29 cellular contexts compared by ENCODE assay signal in the genomic region with DNA sequence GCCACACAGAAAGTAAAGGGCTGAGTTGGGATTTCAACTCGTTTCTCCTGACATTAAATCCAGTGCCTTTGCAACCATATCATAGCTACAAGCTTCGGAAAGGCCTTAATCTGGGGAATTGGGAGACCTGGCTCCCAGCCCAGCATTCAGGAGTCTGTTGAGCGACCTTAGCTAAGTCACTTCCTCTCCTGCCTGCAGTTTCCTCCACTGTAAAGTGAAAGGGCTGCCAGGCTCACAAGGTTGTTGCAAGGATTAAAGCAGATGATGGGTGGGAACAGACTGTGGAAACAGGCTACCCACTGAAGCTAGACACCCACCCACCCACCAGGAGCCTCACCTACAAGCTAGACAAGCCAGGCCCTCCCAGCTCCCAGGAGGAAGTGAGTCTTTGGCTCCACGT. TPM values are rescaled to one million over a fixed set of nuclear protein-coding genes. Genes with fewer than 3 reads are reported as not detected.
DNase-seq lines count a peak whose midpoint lies in the region; ATAC-seq, FAIRE-seq and TF ChIP-seq lines count a peak whose summit lies in the region.
"Had no signal": no experiment of that assay in that cellular context is flagged by ENCODE, and none has a peak within 500 bp of the region (broad histone marks: within the 10 kb centered on the region; RNA-seq: fewer than 3 reads in every experiment).

No MANE protein-coding gene starts in this region.

- H3K9me3 ChIP-seq in HEK293 (ENCODE audit: control insufficient read depth, insufficient read depth, low read depth, low read length) = no peaks in the 10 kb centered on the region
- H3K9me3 ChIP-seq in PC-3 (ENCODE audit: low read length) = no peaks in the 10 kb centered on the region
- no peaks in the 10 kb centered on the region for H3K9me3 ChIP-seq in duodenal mucosa (ENCODE audit: control insufficient read depth in 1 of 2, low read length in 2 of 2)
- H3K9me3 ChIP-seq in mucosa of stomach (ENCODE audit: control insufficient read depth, low read length) = no peaks in the 10 kb centered on the region
- H3K9me3 ChIP-seq in small intestine (ENCODE audit: control insufficient read depth, low read depth) = no peaks in the 10 kb centered on the region

- H3K9me3 Mint-ChIP-seq in activated T-cell treated with anti-CD3 and anti-CD28 coated beads, Interleukin-2, amount 50 U/mL, for 72 hours = no peaks in the 10 kb centered on the region
- H3K9me3 Mint-ChIP-seq: activated CD4-positive, alpha-beta memory T cell treated with anti-CD3 and anti-CD28 coated beads for 36 hours; CD4-positive, alpha-beta memory T cell; nephron had no signal

- POLR2A ChIA-PET in HEK293 (lab: Yijun Ruan, JAX) = no interaction called here
- POLR2A ChIA-PET in PC-3 (lab: Charles Lee; ENCODE audit: unreplicated experiment) = no interaction called here

- H3K27me3 Mint-ChIP-seq in activated T-cell treated with anti-CD3 and anti-CD28 coated beads, Interleukin-2, amount 50 U/mL, for 72 hours (ENCODE audit: low read depth) = peaks cover 17% of the 10 kb centered on the region

- H3K9me2 ChIP-seq in PC-3 (replicated peaks; ENCODE audit: low read length) = no peaks in the 10 kb centered on the region

- H3K4me1 ChIP-seq in HEK293 (ENCODE audit: control insufficient read depth, insufficient read depth, low read length) (no peaks in the 10 kb centered on the region), PC-3 (ENCODE audit: insufficient read depth, low read length) (peaks cover 10% of the 10 kb centered on the region; the same call in 1 of the 2 replicates), duodenal mucosa (ENCODE audit: control insufficient read depth in 1 of 2, insufficient read depth in 2 of 2, low read length in 2 of 2) (peaks cover 39 to 40% of the 10 kb centered on the region in 2 donors), mucosa of stomach (ENCODE audit: control insufficient read depth, insufficient read depth, low read length) (peaks cover 37% of the 10 kb centered on the region), small intestine (ENCODE audit: control insufficient read depth in 2 of 2, insufficient read depth in 1 of 2, low read depth in 1 of 2, low read length in 1 of 2) (no peaks in the 10 kb centered on the region)

- ATAC-seq in PC-3 = no peak
- ATAC-seq in activated T-cell treated with anti-CD3 and anti-CD28 coated beads, Interleukin-2, amount 50 U/mL, for 72 hours (replicated peaks in 1 of 2) = no peak
- ATAC-seq: esophagus mucosa; stimulated activated naive CD8-positive, alpha-beta T cell treated with anti-CD3 and anti-CD28 coated beads, Interleukin-15, Interleukin-2, amounts not matched to agents 100 U/mL and 50 U/mL, for 24 hours had no signal

- no peak overlapping the region for H3K4me3 Mint-ChIP-seq in activated T-cell treated with anti-CD3 and anti-CD28 coated beads, Interleukin-2, amount 50 U/mL, for 72 hours
- H3K4me3 Mint-ChIP-seq: activated CD4-positive, alpha-beta memory T cell treated with anti-CD3 and anti-CD28 coated beads for 36 hours; CD4-positive, alpha-beta memory T cell; nephron had no signal

- peak overlapping the region; percentile 56; the same call in 1 of the 2 replicates for H2AFZ ChIP-seq in PC-3 (ENCODE audit: low read length)

- CTCF ChIA-PET in HEK293 (lab: Yijun Ruan, JAX) (interaction anchor here (0.7 to 4.3 kb wide), 10 partner anchors 16 to 262 kb away, joined by 3 to 64 read pairs (median 8); no protein-coding TSS in a partner anchor), PC-3 (lab: Charles Lee) (interaction anchor here (2.8 kb wide), 1 partner anchor 186 kb away, joined by 21 read pairs; no protein-coding TSS in a partner anchor)

- no peaks in the 10 kb centered on the region for H3K4me1 Mint-ChIP-seq in activated T-cell treated with anti-CD3 and anti-CD28 coated beads, Interleukin-2, amount 50 U/mL, for 72 hours (ENCODE audit: low read depth)
- H3K4me1 Mint-ChIP-seq: CD4-positive, alpha-beta memory T cell; nephron had no signal

- FAIRE-seq in small intestine (lab: Jason Lieb, UNC) (no peak), GM12892 (lab: Jason Lieb, UNC) (no peak)
- FAIRE-seq: GM12891, H54 had no signal

- intact Hi-C loops in PC-3 (cut with micrococcal nuclease) = no loop called here

- no peak overlapping the region for H3K27ac ChIP-seq in HEK293 (ENCODE audit: extremely low read depth, low read depth, low read length)
- no peak overlapping the region for H3K27ac ChIP-seq in PC-3 (ENCODE audit: low read length)
- H3K27ac ChIP-seq in duodenal mucosa (ENCODE audit: low read depth, low read length) = peak overlapping the region; percentile 35
- peak overlapping the region in 1 of 2 donors; percentile 92 for H3K27ac ChIP-seq in small intestine (ENCODE audit: low read depth in 1 of 2, low read length in 1 of 2)
- H3K27ac ChIP-seq: cardiac muscle cell, skin epidermis, WERI-Rb-1 had no signal

- WGBS in small intestine, 3 donors = 4 to 19% (median 14%) methylated on average over 4 of the region's 4 CpGs

- H3K36me3 ChIP-seq in HEK293 (ENCODE audit: control insufficient read depth in 2 of 2, insufficient read depth in 1 of 2, low read length in 2 of 2) (no peaks in the 10 kb centered on the region), PC-3 (ENCODE audit: low read depth, low read length) (no peaks in the 10 kb centered on the region), duodenal mucosa (ENCODE audit: control insufficient read depth in 1 of 2, insufficient read depth in 2 of 2, low read length in 2 of 2) (no peaks in the 10 kb centered on the region), mucosa of stomach (ENCODE audit: control insufficient read depth, insufficient read depth, low read length) (no peaks in the 10 kb centered on the region), small intestine (ENCODE audit: control insufficient read depth in 2 of 2, insufficient read depth in 2 of 2, low read length in 2 of 2) (no peaks in the 10 kb centered on the region)
- H3K36me3 ChIP-seq: cardiac muscle cell, WERI-Rb-1 had no signal

- TF ChIP-seq CTCF in HEK293 (tag by site-specific recombination; IDR thresholded peaks at IDR 0.05) (no peak), PC-3 (conservative IDR thresholded peaks at IDR 0.05; ENCODE audit: low read depth, low read length) (no peak)

- H3F3A ChIP-seq in PC-3 (ENCODE audit: low read length, unreplicated experiment) = no peaks in the 10 kb centered on the region

- H3K27me3 ChIP-seq in PC-3 (ENCODE audit: low read length) (no peaks in the 10 kb centered on the region), duodenal mucosa (ENCODE audit: control insufficient read depth in 1 of 2, insufficient read depth in 2 of 2, low read length in 2 of 2) (no peaks in the 10 kb centered on the region), mucosa of stomach (ENCODE audit: control insufficient read depth, insufficient read depth, low read length) (no peaks in the 10 kb centered on the region), small intestine (ENCODE audit: control insufficient read depth in 2 of 2, insufficient read depth in 2 of 2, low read length in 2 of 2) (no peaks in the 10 kb centered on the region)
- H3K27me3 ChIP-seq: cardiac muscle cell had no signal

- H3K9ac ChIP-seq in PC-3 (ENCODE audit: low read length) (no peak overlapping the region), duodenal mucosa (ENCODE audit: low read depth in 1 of 2, low read length in 2 of 2) (peak overlapping the region in 1 of 2 donors; percentile 26), mucosa of stomach (ENCODE audit: low read length) (peak overlapping the region; percentile 22)

- no peaks in the 10 kb centered on the region for H4K20me1 ChIP-seq in PC-3 (ENCODE audit: low read length)

- no TSS peak for BruUV-seq in PC-3 (replicated peaks; lab: Mats Ljungman, UMichigan)

- no peaks in the 10 kb centered on the region for H3K36me3 Mint-ChIP-seq in activated T-cell treated with anti-CD3 and anti-CD28 coated beads, Interleukin-2, amount 50 U/mL, for 72 hours (ENCODE audit: insufficient read depth in 2 of 2)
- H3K36me3 Mint-ChIP-seq: activated CD4-positive, alpha-beta memory T cell treated with anti-CD3 and anti-CD28 coated beads for 36 hours; CD4-positive, alpha-beta memory T cell had no signal

- no peak overlapping the region for H3K27ac Mint-ChIP-seq in activated T-cell treated with anti-CD3 and anti-CD28 coated beads, Interleukin-2, amount 50 U/mL, for 72 hours
- H3K27ac Mint-ChIP-seq: activated CD4-positive, alpha-beta memory T cell treated with anti-CD3 and anti-CD28 coated beads for 36 hours; nephron; progenitor cell of endocrine pancreas had no signal

- no peak for TF ChIP-seq POLR2A in GM12892 (IDR thresholded peaks at IDR 0.05; ENCODE audit: low read depth, low read length)

- DNase-seq in PC-3 (peak; percentile 31), small intestine (no peak), NCI-H2081 treated with DMSO at 0.1 percent for 48 hours (lab: John Stamatoyannopoulos, UW) (no peak), GM12892 (ENCODE audit: insufficient read length) (no peak)
- no peak for DNase-seq in activated T-cell treated with anti-CD3 and anti-CD28 coated beads, Interleukin-2, amount 50 U/mL, for 72 hours
- DNase-seq: activated CD4-positive, alpha-beta memory T cell treated with anti-CD3 and anti-CD28 coated beads for 36 hours; activated naive CD4-positive, alpha-beta T cell; amniotic stem cell; CD4-positive, alpha-beta memory T cell; NCI-H1417 treated with DMSO at 0.1 percent for 48 hours; NCI-H526; SHP77 treated with DMSO at 0.1 percent for 48 hours; stimulated activated CD4-positive, alpha-beta T cell treated with anti-CD3 and anti-CD28 coated beads, Interleukin-2, amount 100 ng/mL, for 48 hours; stimulated activated naive CD8-positive, alpha-beta T cell treated with anti-CD3 and anti-CD28 coated beads, Interleukin-15, Interleukin-2, amounts not matched to agents 100 U/mL and 50 U/mL, for 24 hours; T-helper 1 cell; trophoblast cell; WERI-Rb-1 had no signal

- H3K4me3 ChIP-seq in HEK293 (ENCODE audit: low read depth, low read length) (no peak overlapping the region), PC-3 (ENCODE audit: low read length) (no peak overlapping the region), duodenal mucosa (ENCODE audit: low read depth in 1 of 2, low read length in 2 of 2) (peak overlapping the region; percentile 5 to 23), mucosa of stomach (ENCODE audit: low read length) (no peak overlapping the region), small intestine (ENCODE audit: low read depth in 1 of 2, low read length in 2 of 2) (no peak overlapping the region)
- H3K4me3 ChIP-seq: cardiac muscle cell, skin epidermis had no signal

- no peaks in the 10 kb centered on the region for H3K79me2 ChIP-seq in PC-3 (ENCODE audit: low read length)

- peak overlapping the region; percentile 33; the same call in 1 of the 2 replicates for H3K4me2 ChIP-seq in PC-3 (ENCODE audit: low read length)

RNA-seq across cellular contexts. Expression of a gene that starts 8.0 kb away (rescaled TPM):
- total RNA-seq in PC-3 (2014; rRNA removed) = 21.0 and 23.2 TPM in 2 replicates
- polyA plus RNA-seq in small intestine = 10 to 100 TPM in 1 of 3 donors, 1 to 10 TPM in 2; 1.1 to 52.5 (median 1.1) TPM
- polyA plus RNA-seq in GM12892 (2012; ENCODE audit: missing spikeins) = not detected
- under 1 TPM in 1 of 2 donors, not detected in 1; 0.22 TPM for total RNA-seq in activated T-cell treated with anti-CD3 and anti-CD28 coated beads, Interleukin-2, amount 50 U/mL, for 72 hours
- polyA plus RNA-seq: CD4-positive, alpha-beta memory T cell had no signal

RNA-seq across cellular contexts. Expression of a gene that starts 49.6 kb away (rescaled TPM):
- total RNA-seq in PC-3 (2014; rRNA removed) = not detected in 2 replicates
- 100 to 1,000 TPM in 2 of 3 donors, 10 to 100 TPM in 1; 33.5 to 255 (median 119) TPM for polyA plus RNA-seq in small intestine
- not detected for polyA plus RNA-seq in GM12892 (2012; ENCODE audit: missing spikeins)
- not detected for total RNA-seq in activated T-cell treated with anti-CD3 and anti-CD28 coated beads, Interleukin-2, amount 50 U/mL, for 72 hours
- total RNA-seq: activated CD4-positive, alpha-beta memory T cell treated with anti-CD3 and anti-CD28 coated beads for 36 hours; cardiac muscle cell; glomerular endothelial cell; LHCN-M2; progenitor cell of endocrine pancreas had no signal
- polyA plus RNA-seq: cardiac muscle cell; CD4-positive, alpha-beta memory T cell had no signal

RNA-seq across cellular contexts. Expression of a gene that starts 59.2 kb away (rescaled TPM):
- not detected in 2 replicates for total RNA-seq in PC-3 (2014; rRNA removed)
- 100 to 1,000 TPM in 1 of 3 donors, 10 to 100 TPM in 2; 17.7 to 181 (median 81.6) TPM for polyA plus RNA-seq in small intestine
- polyA plus RNA-seq in GM12892 (2012; ENCODE audit: missing spikeins) = not detected
- not detected for total RNA-seq in activated T-cell treated with anti-CD3 and anti-CD28 coated beads, Interleukin-2, amount 50 U/mL, for 72 hours
- total RNA-seq: activated CD4-positive, alpha-beta memory T cell treated with anti-CD3 and anti-CD28 coated beads for 36 hours; cardiac muscle cell; glomerular endothelial cell; LHCN-M2; progenitor cell of endocrine pancreas had no signal
- polyA plus RNA-seq: cardiac muscle cell; CD4-positive, alpha-beta memory T cell had no signal

Comparison
In these comparisons a context has a peak if more than half of its experiments do, and no peak if none do; other contexts are left out.
1. H3K4me3 ChIP-seq: peak in duodenal mucosa (2 of 2); none in HEK293 (single experiment), PC-3 (single experiment), mucosa of stomach (single experiment) and small intestine (0 of 2).
2. RNA of a gene that starts 8.0 kb away (total RNA-seq): 21.0 to 23.2 TPM in PC-3; 0.22 TPM in activated T-cell treated with anti-CD3 and anti-CD28 coated beads, Interleukin-2, amount 50 U/mL, for 72 hours; every median in the first group is over 10 times any median in the second.